8 cellular contexts compared by ENCODE assay signal in the genomic region with DNA sequence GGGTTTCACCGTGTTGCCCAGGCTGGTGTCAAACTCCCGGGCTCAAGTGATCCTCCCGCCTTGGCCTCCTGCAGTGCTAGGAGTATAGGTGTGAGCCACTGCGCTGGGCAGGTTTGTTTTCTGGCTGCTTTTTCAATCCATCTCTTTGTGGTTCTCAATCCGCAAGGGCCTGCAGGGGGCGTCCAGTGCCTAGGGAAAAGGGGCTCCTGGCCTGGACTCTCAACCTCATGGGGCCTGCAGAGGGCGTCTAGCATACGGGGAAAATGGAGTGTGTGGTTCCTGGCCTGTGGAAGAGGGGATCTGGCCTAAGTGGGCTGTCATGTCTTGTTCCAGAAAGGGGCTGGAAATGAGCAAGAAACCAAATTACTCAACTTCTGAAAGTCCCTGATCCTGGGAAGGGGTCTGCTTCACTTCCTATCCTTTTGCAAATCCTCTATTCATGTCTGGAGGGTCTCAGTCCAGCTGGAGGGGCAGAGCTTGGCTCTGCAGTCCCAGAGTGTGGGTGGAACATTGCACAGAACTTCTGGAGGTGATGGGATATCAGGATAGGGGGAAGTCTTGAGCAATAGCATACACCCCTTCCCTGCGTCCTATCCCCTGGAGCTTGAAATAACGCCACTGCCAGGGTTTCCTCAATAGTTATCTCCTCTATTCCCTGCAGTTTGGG. TPM values are rescaled to one million over a fixed set of nuclear protein-coding genes. Genes with fewer than 3 reads are reported as not detected.
A peak's percentile ranks its signal among the peaks of the same experiment; 100 is the strongest.
DNase-seq lines count a peak whose midpoint lies in the region; ATAC-seq and TF ChIP-seq lines count a peak whose summit lies in the region.

No MANE protein-coding gene starts in this region.

- no peak overlapping the region for H3K4me2 ChIP-seq in hepatocyte

- H4K20me1 ChIP-seq in hepatocyte (ENCODE audit: insufficient read depth, poor library complexity, severe bottlenecking), result no peaks in the 10 kb centered on the region

- H3K27me3 ChIP-seq in adipocyte (replicated peaks; ENCODE audit: control insufficient read depth, insufficient read depth, low read length) (no peaks in the 10 kb centered on the region), hepatocyte (no peaks in the 10 kb centered on the region)

- WGBS in hepatocyte (ENCODE audit: low lambda C conversion rate, missing lambda C conversion rate), result 34% methylated on average over 10 of the region's 10 CpGs

- H3K4me3 ChIP-seq in adipocyte (ENCODE audit: low read length), result no peak overlapping the region
- no peak overlapping the region for H3K4me3 ChIP-seq in hepatocyte

- DNase-seq in GF-D8 (lab: John Stamatoyannopoulos, UW) (peak; percentile 30), LoVo (ENCODE audit: low spot score) (peak; percentile 67), SK-N-DZ (ENCODE audit: low spot score) (peak; percentile 87), adipocyte (ENCODE audit: low read depth) (peak; percentile 68), hepatocyte (ENCODE audit: low spot score) (peak; percentile 82), OCI-M2 (lab: John Stamatoyannopoulos, UW; ENCODE audit: unreplicated experiment) (no peak)
- peak; percentile 32 to 54 for DNase-seq in stimulated activated CD4-positive, alpha-beta T cell treated with anti-CD3 and anti-CD28 coated beads, Interleukin-1b, Interleukin-23, amount 100 ng/mL, for 4 hours (ENCODE audit: low read depth in 2 of 2)

- H3K4me1 ChIP-seq in adipocyte (ENCODE audit: control insufficient read depth, insufficient read depth, low read length) (peaks cover 17% of the 10 kb centered on the region), hepatocyte (ENCODE audit: insufficient read depth) (no peaks in the 10 kb centered on the region)

- H3K9ac ChIP-seq in adipocyte (ENCODE audit: low read length), result peak overlapping the region; percentile 56

- H3K9me2 ChIP-seq in hepatocyte (replicated peaks; ENCODE audit: insufficient read depth), result no peaks in the 10 kb centered on the region

- H3K27ac ChIP-seq in hepatocyte, result no peak overlapping the region

- H2AFZ ChIP-seq in hepatocyte, result no peak overlapping the region

- H3K36me3 ChIP-seq in adipocyte (ENCODE audit: control insufficient read depth, insufficient read depth, low read length, severe bottlenecking) (no peaks in the 10 kb centered on the region), hepatocyte (replicated peaks; ENCODE audit: insufficient read depth, low read depth) (no peaks in the 10 kb centered on the region)

- H3K9me3 ChIP-seq in adipocyte (ENCODE audit: control insufficient read depth, low read length) (no peaks in the 10 kb centered on the region), hepatocyte (ENCODE audit: low read depth) (no peaks in the 10 kb centered on the region)

- no peaks in the 10 kb centered on the region for H3K79me2 ChIP-seq in hepatocyte

- no peak for ATAC-seq in GM19455 (IDR thresholded peaks at IDR 0.05; ENCODE audit: unreplicated experiment)

- peak; percentile 56 for TF ChIP-seq CTCF in hepatocyte (IDR thresholded peaks at IDR 0.05; ENCODE audit: poor library complexity)

RNA-seq across cellular contexts. Expression of a gene that starts 12.7 kb away (rescaled TPM):
- 0.39 TPM in 1 of 2 replicates, not detected in the other for polyA plus RNA-seq in SK-N-DZ (2014; cell fraction: cytosol; rRNA removed)
- 1.7 and 4.0 TPM in 2 replicates for polyA plus RNA-seq in SK-N-DZ (2014; cell fraction: nucleus; rRNA removed)
- total RNA-seq in hepatocyte, result not detected in 2 replicates
- polyA plus RNA-seq in hepatocyte, result 0.81 TPM in 1 of 2 replicates, not detected in the other

RNA-seq across cellular contexts. Expression of a gene that starts 15.9 kb away (rescaled TPM):
- not detected in 2 replicates for polyA plus RNA-seq in SK-N-DZ (2014; cell fraction: cytosol; rRNA removed)
- not detected in 2 replicates for polyA plus RNA-seq in SK-N-DZ (2014; cell fraction: nucleus; rRNA removed)
- not detected in 2 replicates for total RNA-seq in hepatocyte
- polyA plus RNA-seq in hepatocyte, result not detected in 2 replicates

RNA-seq across cellular contexts. Expression of a gene that starts 23.2 kb away (rescaled TPM):
- 47.3 and 63.7 TPM in 2 replicates for polyA plus RNA-seq in SK-N-DZ (2014; cell fraction: cytosol; rRNA removed)
- polyA plus RNA-seq in SK-N-DZ (2014; cell fraction: nucleus; rRNA removed), result 133 and 136 TPM in 2 replicates
- total RNA-seq in hepatocyte, result 69.4 and 74.6 TPM in 2 replicates
- 91.8 and 97.2 TPM in 2 replicates for polyA plus RNA-seq in hepatocyte

RNA-seq across cellular contexts. Expression of a gene that starts 28.7 kb away (rescaled TPM):
- 24.7 and 30.4 TPM in 2 replicates for polyA plus RNA-seq in SK-N-DZ (2014; cell fraction: cytosol; rRNA removed)
- 199 and 201 TPM in 2 replicates for polyA plus RNA-seq in SK-N-DZ (2014; cell fraction: nucleus; rRNA removed)
- total RNA-seq in hepatocyte, result 46.1 and 53.2 TPM in 2 replicates
- 119 and 121 TPM in 2 replicates for polyA plus RNA-seq in hepatocyte

RNA-seq across cellular contexts. Expression of a gene that starts 34.8 kb away (rescaled TPM):
- polyA plus RNA-seq in SK-N-DZ (2014; cell fraction: cytosol; rRNA removed), result not detected in 2 replicates
- polyA plus RNA-seq in SK-N-DZ (2014; cell fraction: nucleus; rRNA removed), result not detected in 2 replicates
- not detected in 2 replicates for total RNA-seq in hepatocyte
- polyA plus RNA-seq in hepatocyte, result not detected in 2 replicates
